1 cellular context compared by ENCODE assay signal in the genomic region with DNA sequence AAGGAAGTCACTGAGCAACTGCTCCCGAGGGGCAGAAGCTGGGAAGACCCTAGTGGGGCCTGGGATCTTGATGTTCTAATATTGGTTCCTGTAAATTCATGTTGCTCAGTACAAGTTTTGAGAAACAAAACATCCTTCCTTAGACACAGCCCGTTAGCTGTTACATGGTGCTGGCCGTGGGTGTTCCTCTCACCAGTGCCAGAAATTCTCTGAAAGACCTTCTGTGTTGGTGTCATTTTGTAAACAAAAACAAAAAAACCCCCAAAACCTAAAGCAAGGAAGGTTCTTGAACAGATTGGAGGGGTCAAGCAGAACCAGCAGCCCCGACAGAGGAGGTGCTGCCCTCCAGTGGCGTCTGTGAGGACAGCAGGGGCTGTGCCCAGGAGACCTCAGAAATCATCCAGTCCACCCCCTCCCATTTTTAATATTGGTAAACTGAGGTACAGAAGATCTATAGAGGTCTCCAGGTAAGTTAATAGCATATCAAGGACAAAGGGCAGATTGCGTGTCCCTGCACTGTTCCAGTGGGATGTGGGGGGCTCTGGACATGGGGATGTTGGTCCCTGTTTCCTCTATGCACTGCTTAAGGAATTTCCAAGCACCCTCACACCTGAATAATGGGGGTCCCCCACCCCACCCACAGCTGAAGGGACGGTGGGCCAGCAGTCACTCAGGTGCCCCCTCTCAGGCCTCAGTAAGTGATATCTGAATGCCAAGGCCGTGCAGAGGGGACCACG.
A peak's percentile ranks its signal among the peaks of the same experiment; 100 is the strongest.
TF ChIP-seq lines count a peak whose summit lies in the region.

No MANE protein-coding gene starts in this region.

TF ChIP-seq in K562, 482 proteins besides CTCF, POLR2A, EP300 and RAD21 (continued from another document):
- 0 out of 2 replicates have a peak, but pooled peaks have one; percentile 22 for TF ChIP-seq SMAD4 (CRISPR knock-in tag; conservative IDR thresholded peaks at IDR 0.05)
- TF ChIP-seq, protein P1, sequence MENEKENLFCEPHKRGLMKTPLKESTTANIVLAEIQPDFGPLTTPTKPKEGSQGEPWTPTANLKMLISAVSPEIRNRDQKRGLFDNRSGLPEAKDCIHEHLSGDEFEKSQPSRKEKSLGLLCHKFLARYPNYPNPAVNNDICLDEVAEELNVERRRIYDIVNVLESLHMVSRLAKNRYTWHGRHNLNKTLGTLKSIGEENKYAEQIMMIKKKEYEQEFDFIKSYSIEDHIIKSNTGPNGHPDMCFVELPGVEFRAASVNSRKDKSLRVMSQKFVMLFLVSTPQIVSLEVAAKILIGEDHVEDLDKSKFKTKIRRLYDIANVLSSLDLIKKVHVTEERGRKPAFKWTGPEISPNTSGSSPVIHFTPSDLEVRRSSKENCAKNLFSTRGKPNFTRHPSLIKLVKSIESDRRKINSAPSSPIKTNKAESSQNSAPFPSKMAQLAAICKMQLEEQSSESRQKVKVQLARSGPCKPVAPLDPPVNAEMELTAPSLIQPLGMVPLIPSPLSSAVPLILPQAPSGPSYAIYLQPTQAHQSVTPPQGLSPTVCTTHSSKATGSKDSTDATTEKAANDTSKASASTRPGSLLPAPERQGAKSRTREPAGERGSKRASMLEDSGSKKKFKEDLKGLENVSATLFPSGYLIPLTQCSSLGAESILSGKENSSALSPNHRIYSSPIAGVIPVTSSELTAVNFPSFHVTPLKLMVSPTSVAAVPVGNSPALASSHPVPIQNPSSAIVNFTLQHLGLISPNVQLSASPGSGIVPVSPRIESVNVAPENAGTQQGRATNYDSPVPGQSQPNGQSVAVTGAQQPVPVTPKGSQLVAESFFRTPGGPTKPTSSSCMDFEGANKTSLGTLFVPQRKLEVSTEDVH (IDR thresholded peaks at IDR 0.05; ENCODE audit: low read depth, partially characterized antibody), result no peak
- no peak for TF ChIP-seq KLF6 (CRISPR knock-in tag; IDR thresholded peaks at IDR 0.05; ENCODE audit: borderline replicate concordance)
- no peak for TF ChIP-seq ZNF124 (CRISPR knock-in tag; IDR thresholded peaks at IDR 0.05)
- no peak for TF ChIP-seq SIX5 (IDR thresholded peaks at IDR 0.05; ENCODE audit: borderline replicate concordance in 1 of 2, insufficient read depth in 1 of 2, low read depth in 1 of 2, low read length in 2 of 2)
- TF ChIP-seq, protein P2, sequence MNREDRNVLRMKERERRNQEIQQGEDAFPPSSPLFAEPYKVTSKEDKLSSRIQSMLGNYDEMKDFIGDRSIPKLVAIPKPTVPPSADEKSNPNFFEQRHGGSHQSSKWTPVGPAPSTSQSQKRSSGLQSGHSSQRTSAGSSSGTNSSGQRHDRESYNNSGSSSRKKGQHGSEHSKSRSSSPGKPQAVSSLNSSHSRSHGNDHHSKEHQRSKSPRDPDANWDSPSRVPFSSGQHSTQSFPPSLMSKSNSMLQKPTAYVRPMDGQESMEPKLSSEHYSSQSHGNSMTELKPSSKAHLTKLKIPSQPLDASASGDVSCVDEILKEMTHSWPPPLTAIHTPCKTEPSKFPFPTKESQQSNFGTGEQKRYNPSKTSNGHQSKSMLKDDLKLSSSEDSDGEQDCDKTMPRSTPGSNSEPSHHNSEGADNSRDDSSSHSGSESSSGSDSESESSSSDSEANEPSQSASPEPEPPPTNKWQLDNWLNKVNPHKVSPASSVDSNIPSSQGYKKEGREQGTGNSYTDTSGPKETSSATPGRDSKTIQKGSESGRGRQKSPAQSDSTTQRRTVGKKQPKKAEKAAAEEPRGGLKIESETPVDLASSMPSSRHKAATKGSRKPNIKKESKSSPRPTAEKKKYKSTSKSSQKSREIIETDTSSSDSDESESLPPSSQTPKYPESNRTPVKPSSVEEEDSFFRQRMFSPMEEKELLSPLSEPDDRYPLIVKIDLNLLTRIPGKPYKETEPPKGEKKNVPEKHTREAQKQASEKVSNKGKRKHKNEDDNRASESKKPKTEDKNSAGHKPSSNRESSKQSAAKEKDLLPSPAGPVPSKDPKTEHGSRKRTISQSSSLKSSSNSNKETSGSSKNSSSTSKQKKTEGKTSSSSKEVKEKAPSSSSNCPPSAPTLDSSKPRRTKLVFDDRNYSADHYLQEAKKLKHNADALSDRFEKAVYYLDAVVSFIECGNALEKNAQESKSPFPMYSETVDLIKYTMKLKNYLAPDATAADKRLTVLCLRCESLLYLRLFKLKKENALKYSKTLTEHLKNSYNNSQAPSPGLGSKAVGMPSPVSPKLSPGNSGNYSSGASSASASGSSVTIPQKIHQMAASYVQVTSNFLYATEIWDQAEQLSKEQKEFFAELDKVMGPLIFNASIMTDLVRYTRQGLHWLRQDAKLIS (CRISPR knock-in tag; IDR thresholded peaks at IDR 0.05), result no peak
- TF ChIP-seq, protein P3, sequence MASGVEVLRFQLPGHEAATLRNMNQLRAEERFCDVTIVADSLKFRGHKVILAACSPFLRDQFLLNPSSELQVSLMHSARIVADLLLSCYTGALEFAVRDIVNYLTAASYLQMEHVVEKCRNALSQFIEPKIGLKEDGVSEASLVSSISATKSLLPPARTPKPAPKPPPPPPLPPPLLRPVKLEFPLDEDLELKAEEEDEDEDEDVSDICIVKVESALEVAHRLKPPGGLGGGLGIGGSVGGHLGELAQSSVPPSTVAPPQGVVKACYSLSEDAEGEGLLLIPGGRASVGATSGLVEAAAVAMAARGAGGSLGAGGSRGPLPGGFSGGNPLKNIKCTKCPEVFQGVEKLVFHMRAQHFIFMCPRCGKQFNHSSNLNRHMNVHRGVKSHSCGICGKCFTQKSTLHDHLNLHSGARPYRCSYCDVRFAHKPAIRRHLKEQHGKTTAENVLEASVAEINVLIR (CRISPR knock-in tag; IDR thresholded peaks at IDR 0.05), result no peak
- no peak for TF ChIP-seq ZNF23 (CRISPR knock-in tag; IDR thresholded peaks at IDR 0.05)
- no peak for TF ChIP-seq HMG20A (CRISPR knock-in tag; conservative IDR thresholded peaks at IDR 0.05)
- 0 out of 4 replicates have a peak, but pooled peaks of 1 of the 2 experiments have one; percentile 24 for TF ChIP-seq MAZ (CRISPR knock-in tag; conservative IDR thresholded peaks at IDR 0.05 in 1 of 2, IDR thresholded peaks at IDR 0.05 in 1 of 2)
- TF ChIP-seq SMC3 (conservative IDR thresholded peaks at IDR 0.05; ENCODE audit: insufficient read depth, low read depth, low read length), result peak; percentile 80
- TF ChIP-seq MTA1 (IDR thresholded peaks at IDR 0.05; ENCODE audit: borderline replicate concordance), result no peak
- TF ChIP-seq ZNF668 (CRISPR knock-in tag; IDR thresholded peaks at IDR 0.05), result no peak
- TF ChIP-seq GTF2A2 (tag; IDR thresholded peaks at IDR 0.05), result no peak
- no peak for TF ChIP-seq PTTG1 (tag; IDR thresholded peaks at IDR 0.05; ENCODE audit: low read depth)
- TF ChIP-seq GABPA (tag; conservative IDR thresholded peaks at IDR 0.05; ENCODE audit: low read depth), result no peak
- no peak for TF ChIP-seq RBM34 (IDR thresholded peaks at IDR 0.05; ENCODE audit: borderline replicate concordance, insufficient read depth, low read length)
- no peak for TF ChIP-seq CBX2 (IDR thresholded peaks at IDR 0.05; ENCODE audit: insufficient read depth, low read length, poor library complexity, severe bottlenecking)
- TF ChIP-seq KLF10 (CRISPR knock-in tag; IDR thresholded peaks at IDR 0.05), result no peak
- TF ChIP-seq, protein P4, sequence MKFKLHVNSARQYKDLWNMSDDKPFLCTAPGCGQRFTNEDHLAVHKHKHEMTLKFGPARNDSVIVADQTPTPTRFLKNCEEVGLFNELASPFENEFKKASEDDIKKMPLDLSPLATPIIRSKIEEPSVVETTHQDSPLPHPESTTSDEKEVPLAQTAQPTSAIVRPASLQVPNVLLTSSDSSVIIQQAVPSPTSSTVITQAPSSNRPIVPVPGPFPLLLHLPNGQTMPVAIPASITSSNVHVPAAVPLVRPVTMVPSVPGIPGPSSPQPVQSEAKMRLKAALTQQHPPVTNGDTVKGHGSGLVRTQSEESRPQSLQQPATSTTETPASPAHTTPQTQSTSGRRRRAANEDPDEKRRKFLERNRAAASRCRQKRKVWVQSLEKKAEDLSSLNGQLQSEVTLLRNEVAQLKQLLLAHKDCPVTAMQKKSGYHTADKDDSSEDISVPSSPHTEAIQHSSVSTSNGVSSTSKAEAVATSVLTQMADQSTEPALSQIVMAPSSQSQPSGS (CRISPR knock-in tag; IDR thresholded peaks at IDR 0.05), result no peak
- no peak for TF ChIP-seq ZNF253 (CRISPR knock-in tag; conservative IDR thresholded peaks at IDR 0.05)
- TF ChIP-seq ZBED1 (IDR thresholded peaks at IDR 0.05), result no peak
- peak; percentile 56; the same call in 1 of the 2 replicates for TF ChIP-seq XRCC5 (IDR thresholded peaks at IDR 0.05; ENCODE audit: low read depth, low read length)
- no peak for TF ChIP-seq MAFF (IDR thresholded peaks at IDR 0.05; ENCODE audit: low read length)
- TF ChIP-seq MXI1 (IDR thresholded peaks at IDR 0.05; ENCODE audit: low read depth, low read length), result no peak
- TF ChIP-seq, protein P5, sequence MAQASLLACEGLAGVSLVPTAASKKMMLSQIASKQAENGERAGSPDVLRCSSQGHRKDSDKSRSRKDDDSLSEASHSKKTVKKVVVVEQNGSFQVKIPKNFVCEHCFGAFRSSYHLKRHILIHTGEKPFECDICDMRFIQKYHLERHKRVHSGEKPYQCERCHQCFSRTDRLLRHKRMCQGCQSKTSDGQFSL (CRISPR knock-in tag; IDR thresholded peaks at IDR 0.05), result no peak
- TF ChIP-seq, protein P5 (tag; IDR thresholded peaks at IDR 0.05), result no peak
- TF ChIP-seq KLF13 (tag; IDR thresholded peaks at IDR 0.05; ENCODE audit: borderline replicate concordance, low read depth), result no peak
- no peak for TF ChIP-seq KDM1A (IDR thresholded peaks at IDR 0.05)
- TF ChIP-seq ZNF76 (CRISPR knock-in tag; IDR thresholded peaks at IDR 0.05; ENCODE audit: borderline replicate concordance), result no peak
- TF ChIP-seq SREBF1 (IDR thresholded peaks at IDR 0.05; ENCODE audit: borderline replicate concordance, low read depth, low read length), result no peak
- TF ChIP-seq RB1 (IDR thresholded peaks at IDR 0.05; ENCODE audit: low read depth), result 0 out of 2 replicates have a peak, but pooled peaks have one; percentile 26
- TF ChIP-seq SMARCA4 (IDR thresholded peaks at IDR 0.05), result no peak
- TF ChIP-seq, protein P6, sequence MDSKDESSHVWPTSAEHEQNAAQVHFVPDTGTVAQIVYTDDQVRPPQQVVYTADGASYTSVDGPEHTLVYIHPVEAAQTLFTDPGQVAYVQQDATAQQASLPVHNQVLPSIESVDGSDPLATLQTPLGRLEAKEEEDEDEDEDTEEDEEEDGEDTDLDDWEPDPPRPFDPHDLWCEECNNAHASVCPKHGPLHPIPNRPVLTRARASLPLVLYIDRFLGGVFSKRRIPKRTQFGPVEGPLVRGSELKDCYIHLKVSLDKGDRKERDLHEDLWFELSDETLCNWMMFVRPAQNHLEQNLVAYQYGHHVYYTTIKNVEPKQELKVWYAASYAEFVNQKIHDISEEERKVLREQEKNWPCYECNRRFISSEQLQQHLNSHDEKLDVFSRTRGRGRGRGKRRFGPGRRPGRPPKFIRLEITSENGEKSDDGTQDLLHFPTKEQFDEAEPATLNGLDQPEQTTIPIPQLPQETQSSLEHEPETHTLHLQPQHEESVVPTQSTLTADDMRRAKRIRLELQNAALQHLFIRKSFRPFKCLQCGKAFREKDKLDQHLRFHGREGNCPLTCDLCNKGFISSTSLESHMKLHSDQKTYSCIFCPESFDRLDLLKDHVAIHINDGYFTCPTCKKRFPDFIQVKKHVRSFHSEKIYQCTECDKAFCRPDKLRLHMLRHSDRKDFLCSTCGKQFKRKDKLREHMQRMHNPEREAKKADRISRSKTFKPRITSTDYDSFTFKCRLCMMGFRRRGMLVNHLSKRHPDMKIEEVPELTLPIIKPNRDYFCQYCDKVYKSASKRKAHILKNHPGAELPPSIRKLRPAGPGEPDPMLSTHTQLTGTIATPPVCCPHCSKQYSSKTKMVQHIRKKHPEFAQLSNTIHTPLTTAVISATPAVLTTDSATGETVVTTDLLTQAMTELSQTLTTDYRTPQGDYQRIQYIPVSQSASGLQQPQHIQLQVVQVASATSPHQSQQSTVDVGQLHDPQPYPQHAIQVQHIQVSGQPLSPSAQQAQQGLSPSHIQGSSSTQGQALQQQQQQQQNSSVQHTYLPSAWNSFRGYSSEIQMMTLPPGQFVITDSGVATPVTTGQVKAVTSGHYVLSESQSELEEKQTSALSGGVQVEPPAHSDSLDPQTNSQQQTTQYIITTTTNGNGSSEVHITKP (IDR thresholded peaks at IDR 0.05; ENCODE audit: partially characterized antibody), result no peak
- no peak for TF ChIP-seq SLC30A9 (CRISPR knock-in tag; IDR thresholded peaks at IDR 0.05)
